In the genomic region with DNA sequence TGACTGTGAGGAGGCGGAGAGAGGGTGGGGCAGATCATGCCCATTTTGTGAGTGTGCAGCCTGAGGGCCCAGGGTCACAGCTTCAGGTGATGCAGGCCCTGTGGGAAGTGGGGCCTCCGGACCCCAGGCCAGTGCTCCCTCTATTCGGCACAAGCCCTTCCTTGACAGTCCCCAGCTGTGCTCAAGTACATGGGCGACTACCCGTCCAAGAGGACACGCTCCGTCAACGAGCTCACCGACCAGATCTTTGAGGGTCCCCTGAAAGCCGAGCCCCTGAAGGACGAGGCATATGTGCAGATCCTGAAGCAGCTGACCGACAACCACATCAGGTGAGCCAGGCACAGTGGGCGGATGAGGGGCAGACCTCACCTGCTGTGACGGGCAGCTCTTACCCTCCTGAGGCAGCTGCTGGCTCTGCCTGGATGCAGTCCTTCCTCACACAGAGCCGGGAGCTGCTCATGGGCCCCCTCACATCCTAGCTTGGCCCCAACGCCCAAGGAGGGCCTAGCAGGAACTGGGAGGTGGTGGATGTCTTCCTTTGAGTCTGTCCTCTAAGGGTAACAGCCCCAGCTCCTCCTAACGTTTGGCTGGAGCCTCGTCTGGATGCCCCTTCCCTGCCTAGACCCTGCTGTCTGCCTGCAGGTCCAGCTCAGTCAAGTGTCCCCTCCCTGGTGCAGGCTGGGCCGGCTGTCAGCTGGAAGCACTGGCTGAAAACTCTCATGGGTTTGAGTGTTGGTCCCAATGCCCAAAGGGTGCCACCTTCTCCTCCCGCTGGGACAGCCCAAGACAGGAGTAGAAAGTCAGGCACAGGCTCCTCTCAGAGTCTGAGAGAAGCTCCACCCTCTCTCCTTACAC, we compare ENCODE assay signal across 1 cellular context.
TF ChIP-seq lines count a peak whose summit lies in the region.

No MANE protein-coding gene starts in this region.

TF ChIP-seq in WTC11, 78 proteins besides CTCF, POLR2A, EP300 and RAD21 (continued from another document):
- TF ChIP-seq, protein P1, sequence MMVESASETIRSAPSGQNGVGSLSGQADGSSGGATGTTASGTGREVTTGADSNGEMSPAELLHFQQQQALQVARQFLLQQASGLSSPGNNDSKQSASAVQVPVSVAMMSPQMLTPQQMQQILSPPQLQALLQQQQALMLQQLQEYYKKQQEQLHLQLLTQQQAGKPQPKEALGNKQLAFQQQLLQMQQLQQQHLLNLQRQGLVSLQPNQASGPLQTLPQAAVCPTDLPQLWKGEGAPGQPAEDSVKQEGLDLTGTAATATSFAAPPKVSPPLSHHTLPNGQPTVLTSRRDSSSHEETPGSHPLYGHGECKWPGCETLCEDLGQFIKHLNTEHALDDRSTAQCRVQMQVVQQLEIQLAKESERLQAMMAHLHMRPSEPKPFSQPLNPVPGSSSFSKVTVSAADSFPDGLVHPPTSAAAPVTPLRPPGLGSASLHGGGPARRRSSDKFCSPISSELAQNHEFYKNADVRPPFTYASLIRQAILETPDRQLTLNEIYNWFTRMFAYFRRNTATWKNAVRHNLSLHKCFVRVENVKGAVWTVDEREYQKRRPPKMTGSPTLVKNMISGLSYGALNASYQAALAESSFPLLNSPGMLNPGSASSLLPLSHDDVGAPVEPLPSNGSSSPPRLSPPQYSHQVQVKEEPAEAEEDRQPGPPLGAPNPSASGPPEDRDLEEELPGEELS (CRISPR knock-in tag; IDR thresholded peaks at IDR 0.05): no peak
